In genomic region chr1:41348394-41348793, GRCh38 we compare ENCODE assay signal across 22 cellular contexts. TPM values are rescaled to one million over a fixed set of nuclear protein-coding genes. Genes with fewer than 3 reads are reported as not detected.
DNase-seq lines count a peak whose midpoint lies in the region; ATAC-seq, FAIRE-seq and TF ChIP-seq lines count a peak whose summit lies in the region.
"Had no signal": no experiment of that assay in that cellular context is flagged by ENCODE, and none has a peak within 500 bp of the region (broad histone marks: within the 10 kb centered on the region; RNA-seq: fewer than 3 reads in every experiment).

No MANE protein-coding gene starts in this region.

- TF ChIP-seq RAD21 in K562 (CRISPR knock-in tag; conservative IDR thresholded peaks at IDR 0.05 in 1 of 2, IDR thresholded peaks at IDR 0.05 in 1 of 2) = no peak

- H3K4me3 ChIP-seq in K562 = no peak overlapping the region
- no peak overlapping the region for H3K4me3 ChIP-seq in suprapubic skin
- H3K4me3 ChIP-seq: BLaER1 treated with 17β-estradiol and CSF1 and Interleukin-3, amounts not matched to agents 10 nM and 100 nM had no signal

- in situ Hi-C loops in K562 (cut with MboI) = no loop called here

- H4K20me1 ChIP-seq in K562 (replicated peaks; ENCODE audit: control insufficient read depth, insufficient read depth, low read length) = no peaks in the 10 kb centered on the region
- H4K20me1 ChIP-seq: BLaER1 treated with 17β-estradiol and CSF1 and Interleukin-3, amounts not matched to agents 10 nM and 100 nM had no signal

- DNase-seq in activated CD8-positive, alpha-beta memory T cell treated with anti-CD3 and anti-CD28 coated beads, Interleukin-2, amount 10 ng/mL, durations not matched to agents 7 days and 5 days = peak; percentile 11
- DNase-seq in activated CD8-positive, alpha-beta memory T cell treated with anti-CD3 and anti-CD28 coated beads for 24 hours = no peak
- DNase-seq in K562 (ENCODE audit: extremely low read depth in 1 of 4, low spot score in 3 of 4) (no peak), mesenteric fat pad (ENCODE audit: low spot score) (peak; percentile 53), suprapubic skin (ENCODE audit: low spot score in 2 of 2) (peak; percentile 3 to 43), NCI-H1436 (lab: John Stamatoyannopoulos, UW) (no peak), NCI-H82 treated with DMSO at 0.1 percent for 48 hours (lab: John Stamatoyannopoulos, UW; ENCODE audit: unreplicated experiment) (no peak)
- DNase-seq: Calu3, DMS 273 treated with DMSO at 0.1 percent for 48 hours, DMS53, DND-41, GOT3, H7, IMR-90 had no signal

- no peak overlapping the region for H2AFZ ChIP-seq in K562 (ENCODE audit: low read depth, low read length)

- CTCF ChIA-PET in activated CD8-positive, alpha-beta memory T cell treated with anti-CD3 and anti-CD28 coated beads, Interleukin-2, amount 10 ng/mL, durations not matched to agents 7 days and 5 days (lab: Charles Lee) = no interaction called here
- CTCF ChIA-PET in K562 (lab: Yijun Ruan, JAX; ENCODE audit: low intra/inter-chr PET ratio) = no interaction called here

- no peaks in the 10 kb centered on the region for H3K9me3 Mint-ChIP-seq in activated CD8-positive, alpha-beta memory T cell treated with anti-CD3 and anti-CD28 coated beads, Interleukin-2, amount 10 ng/mL, durations not matched to agents 7 days and 5 days (ENCODE audit: low read depth)
- H3K9me3 Mint-ChIP-seq: CD8-positive, alpha-beta T cell had no signal

- H3K79me2 ChIP-seq in K562 (ENCODE audit: control insufficient read depth, insufficient read depth, low read length) = no peaks in the 10 kb centered on the region

- no peaks in the 10 kb centered on the region for H3K9me1 ChIP-seq in K562 (ENCODE audit: control insufficient read depth, insufficient read depth, low read length)

- intact Hi-C loops in K562 (cut with micrococcal nuclease) = no loop called here

- no peak overlapping the region for H3K4me3 Mint-ChIP-seq in activated CD8-positive, alpha-beta memory T cell treated with anti-CD3 and anti-CD28 coated beads, Interleukin-2, amount 10 ng/mL, durations not matched to agents 7 days and 5 days
- H3K4me3 Mint-ChIP-seq: B cell; CD8-positive, alpha-beta T cell had no signal

- H3K27me3 Mint-ChIP-seq in activated CD8-positive, alpha-beta memory T cell treated with anti-CD3 and anti-CD28 coated beads, Interleukin-2, amount 10 ng/mL, durations not matched to agents 7 days and 5 days = peaks cover 21% of the 10 kb centered on the region

- H3K27ac ChIP-seq in K562 (ENCODE audit: extremely low read depth, low read depth, low read length) = no peak overlapping the region
- H3K27ac ChIP-seq in suprapubic skin = no peak overlapping the region
- H3K27ac ChIP-seq: BLaER1 treated with 17β-estradiol and CSF1 and Interleukin-3, amounts not matched to agents 10 nM and 100 nM had no signal

- BruUV-seq in K562 (replicated peaks; lab: Mats Ljungman, UMichigan) = no TSS peak

- H3K27me3 ChIP-seq in K562 (ENCODE audit: control insufficient read depth in 2 of 2, insufficient read depth in 2 of 2, low read length in 2 of 2) = peaks cover 0 to 11% of the 10 kb centered on the region in 2 experiments; a peak in 2 of 5 replicates
- no peaks in the 10 kb centered on the region for H3K27me3 ChIP-seq in suprapubic skin
- H3K27me3 ChIP-seq: BLaER1 treated with 17β-estradiol and CSF1 and Interleukin-3, amounts not matched to agents 10 nM and 100 nM had no signal

- no peak overlapping the region for H3K27ac Mint-ChIP-seq in activated CD8-positive, alpha-beta memory T cell treated with anti-CD3 and anti-CD28 coated beads, Interleukin-2, amount 10 ng/mL, durations not matched to agents 7 days and 5 days
- H3K27ac Mint-ChIP-seq: B cell; CD8-positive, alpha-beta T cell had no signal

- no peak for ATAC-seq in activated CD8-positive, alpha-beta memory T cell treated with anti-CD3 and anti-CD28 coated beads, Interleukin-2, amount 10 ng/mL, durations not matched to agents 7 days and 5 days
- ATAC-seq in K562 = no peak
- ATAC-seq in GM18907 (IDR thresholded peaks at IDR 0.05; ENCODE audit: unreplicated experiment) = no peak
- ATAC-seq: CD8-positive, alpha-beta T cell; HCT116 had no signal

- H3K36me3 ChIP-seq in K562 (ENCODE audit: control insufficient read depth, insufficient read depth, low read length) (no peaks in the 10 kb centered on the region), suprapubic skin (no peaks in the 10 kb centered on the region)
- H3K36me3 ChIP-seq: BLaER1 treated with 17β-estradiol and CSF1 and Interleukin-3, amounts not matched to agents 10 nM and 100 nM had no signal

- no peak overlapping the region for H3K4me2 ChIP-seq in K562 (ENCODE audit: insufficient read depth, low read length)
- H3K4me2 ChIP-seq: BLaER1 treated with 17β-estradiol and CSF1 and Interleukin-3, amounts not matched to agents 10 nM and 100 nM had no signal

- TF ChIP-seq EP300 in K562 (IDR thresholded peaks at IDR 0.05; ENCODE audit: low read length) (no peak), suprapubic skin (IDR thresholded peaks at IDR 0.05) (no peak)

- no peak for FAIRE-seq in K562 (lab: Jason Lieb, UNC)
- FAIRE-seq: G401.6, GM12891, HTR-8/SVneo had no signal

- TF ChIP-seq POLR2A in K562 (conservative IDR thresholded peaks at IDR 0.05) = no peak
- TF ChIP-seq POLR2A in suprapubic skin (IDR thresholded peaks at IDR 0.05) = no peak

- no peaks in the 10 kb centered on the region; a peak in 2 of 5 replicates for H3K4me1 ChIP-seq in K562 (replicated peaks in 1 of 2; ENCODE audit: control insufficient read depth in 2 of 2, insufficient read depth in 2 of 2, low read length in 2 of 2)
- peaks cover 4% of the 10 kb centered on the region for H3K4me1 ChIP-seq in suprapubic skin

- H3K9ac ChIP-seq in K562 (ENCODE audit: insufficient read depth in 1 of 2, low read depth in 2 of 2, low read length in 2 of 2) = no peak overlapping the region
- H3K9ac ChIP-seq: BLaER1 treated with 17β-estradiol and CSF1 and Interleukin-3, amounts not matched to agents 10 nM and 100 nM had no signal

- no peaks in the 10 kb centered on the region for H3K36me3 Mint-ChIP-seq in activated CD8-positive, alpha-beta memory T cell treated with anti-CD3 and anti-CD28 coated beads, Interleukin-2, amount 10 ng/mL, durations not matched to agents 7 days and 5 days
- H3K36me3 Mint-ChIP-seq: CD8-positive, alpha-beta T cell had no signal

- POLR2A ChIA-PET in K562 (lab: Yijun Ruan, JAX) = interaction anchor here (0.6 to 1.1 kb wide), 2 partner anchors 11 to 65 kb away, joined by 3 read pairs; no protein-coding TSS in a partner anchor

- 1% methylated on average over 4 of the region's 4 CpGs for WGBS in K562 (ENCODE audit: insufficient coverage, low coverage, missing lambda C conversion rate)
- WGBS in suprapubic skin = 86% methylated on average over 4 of the region's 4 CpGs

- no peaks in the 10 kb centered on the region for H3K9me3 ChIP-seq in K562 (replicated peaks; ENCODE audit: control insufficient read depth, insufficient read depth, low read depth, low read length)
- no peaks in the 10 kb centered on the region for H3K9me3 ChIP-seq in suprapubic skin
- H3K9me3 ChIP-seq: BLaER1 treated with 17β-estradiol and CSF1 and Interleukin-3, amounts not matched to agents 10 nM and 100 nM had no signal

- peaks cover 21% of the 10 kb centered on the region for H3K4me1 Mint-ChIP-seq in activated CD8-positive, alpha-beta memory T cell treated with anti-CD3 and anti-CD28 coated beads, Interleukin-2, amount 10 ng/mL, durations not matched to agents 7 days and 5 days

- TF ChIP-seq CTCF in K562 (IDR thresholded peaks at IDR 0.05 in 2 of 3, conservative IDR thresholded peaks at IDR 0.05 in 1 of 3; ENCODE audit: insufficient read depth in 2 of 3, low read depth in 1 of 3, low read length in 3 of 3) = no peak
- TF ChIP-seq CTCF in suprapubic skin (IDR thresholded peaks at IDR 0.05) = no peak

TF ChIP-seq in K562, 482 proteins besides CTCF, POLR2A, EP300 and RAD21:
- TF ChIP-seq PREB (CRISPR knock-in tag; IDR thresholded peaks at IDR 0.05) = no peak
- 0 out of 2 replicates have a peak, but pooled peaks have one; percentile 28 for TF ChIP-seq ZNF121 (CRISPR knock-in tag; conservative IDR thresholded peaks at IDR 0.05)
- TF ChIP-seq ZNF217 (CRISPR knock-in tag; IDR thresholded peaks at IDR 0.05) = no peak
TF ChIP-seq in K562: peak in this region for 1.

RNA-seq across cellular contexts. Expression of gene FOXO6, which starts 12.8 kb away (rescaled TPM):
- not detected for total RNA-seq in activated CD8-positive, alpha-beta memory T cell treated with anti-CD3 and anti-CD28 coated beads, Interleukin-2, amount 10 ng/mL, durations not matched to agents 7 days and 5 days
- total RNA-seq in K562 (2011; cell fraction: chromatin; rRNA removed; ENCODE audit: low replicate concordance) = not detected in 2 replicates
- total RNA-seq in K562 (2011; cell fraction: nucleolus; rRNA removed) = 0.17 and 0.53 TPM in 2 replicates
- not detected in 2 replicates for total RNA-seq in K562 (2011; cell fraction: nucleoplasm; rRNA removed)
- total RNA-seq in K562 (2014; rRNA removed) = 0.08 TPM in 1 of 2 replicates, not detected in the other
- total RNA-seq in K562 (2014; rRNA removed; fragmentation: Illumina TruSeq; extraction: Trizol) = not detected in 2 replicates
- 0.04 TPM in 1 of 2 replicates, not detected in the other for total RNA-seq in K562 (2015; rRNA removed; fragmentation: Illumina TruSeq; extraction: Trizol)
- total RNA-seq in K562 (2021) = 0.31 and 0.38 TPM in 2 replicates
- not detected in 2 replicates for polyA plus RNA-seq in K562 (2011; rRNA removed)
- not detected in 2 replicates for polyA plus RNA-seq in K562 (2011; cell fraction: cytosol; rRNA removed)
- polyA plus RNA-seq in K562 (2011; cell fraction: nucleus; rRNA removed) = 0.04 and 0.06 TPM in 2 replicates
- polyA plus RNA-seq in K562 (2012) = 0.18 and 0.51 TPM in 2 replicates
- polyA plus RNA-seq in K562 (2014; fragmentation: Illumina TruSeq; extraction: Trizol) = 0.10 TPM in 1 of 2 replicates, not detected in the other
- polyA plus RNA-seq in K562 (2014; fragmentation: Nextera tagmentation; extraction: Ambion mirVana) = not detected
- 0.13 and 0.43 TPM in 2 replicates for polyA plus RNA-seq in K562 (2014; rRNA removed)
- polyA minus RNA-seq in K562 (2011; rRNA and poly(A)+ RNA removed) = 0.14 TPM in 1 of 2 replicates, not detected in the other
- not detected in 2 replicates for polyA minus RNA-seq in K562 (2011; cell fraction: cytosol; rRNA and poly(A)+ RNA removed)
- polyA minus RNA-seq in K562 (2011; cell fraction: nucleus; rRNA and poly(A)+ RNA removed) = 0.22 and 0.27 TPM in 2 replicates
- total RNA-seq in mesenteric fat pad = not detected
- total RNA-seq in suprapubic skin = 1 to 10 TPM; 1.4 to 2.8 (median 1.6) TPM
- total RNA-seq: IMR-90 had no signal
- polyA plus RNA-seq: IMR-90 had no signal

Comparison
In these comparisons a context has a peak if more than half of its experiments do, and no peak if none do; other contexts are left out.
1. DNase-seq: peak in activated CD8-positive, alpha-beta memory T cell treated with anti-CD3 and anti-CD28 coated beads, Interleukin-2, amount 10 ng/mL, durations not matched to agents 7 days and 5 days (single experiment), mesenteric fat pad (single experiment) and suprapubic skin (2 of 2); none in activated CD8-positive, alpha-beta memory T cell treated with anti-CD3 and anti-CD28 coated beads for 24 hours (single experiment), K562 (0 of 4), NCI-H1436 (single experiment) and NCI-H82 treated with DMSO at 0.1 percent for 48 hours (single experiment).